ENCODE assay signal across 14 cellular contexts in genomic region chr7:84123903-84124573, GRCh38.
DNase-seq lines count a peak whose midpoint lies in the region; ATAC-seq and TF ChIP-seq lines count a peak whose summit lies in the region.
"Had no signal": no experiment of that assay in that cellular context is flagged by ENCODE, and none has a peak within 500 bp of the region (broad histone marks: within the 10 kb centered on the region; RNA-seq: fewer than 3 reads in every experiment).

No MANE protein-coding gene starts in this region.

- H3K27me3 ChIP-seq in Loucy (ENCODE audit: insufficient read depth, low read length, poor library complexity, severe bottlenecking) (no peaks in the 10 kb centered on the region), ectodermal cell (ENCODE audit: control insufficient read depth, insufficient read depth, low read length, poor library complexity, severe bottlenecking) (no peaks in the 10 kb centered on the region), muscle layer of duodenum (ENCODE audit: low read depth, low read length) (no peaks in the 10 kb centered on the region), Karpas-422 (ENCODE audit: low read length) (no peaks in the 10 kb centered on the region)
- H3K27me3 ChIP-seq: Peyer's patch had no signal

- no peak overlapping the region for H3K4me3 Mint-ChIP-seq in activated CD4-positive, alpha-beta T cell treated with anti-CD3 and anti-CD28 coated beads for 36 hours
- H3K4me3 Mint-ChIP-seq: CD14-positive monocyte had no signal

- no peaks in the 10 kb centered on the region for H3K79me2 ChIP-seq in Loucy (ENCODE audit: insufficient read depth, low read length)
- H3K79me2 ChIP-seq in Karpas-422 (ENCODE audit: low read length) = no peaks in the 10 kb centered on the region

- no peak overlapping the region for H3K27ac Mint-ChIP-seq in activated CD4-positive, alpha-beta T cell treated with anti-CD3 and anti-CD28 coated beads for 36 hours
- H3K27ac Mint-ChIP-seq: CD14-positive monocyte had no signal

- POLR2A ChIA-PET in activated CD4-positive, alpha-beta T cell treated with anti-CD3 and anti-CD28 coated beads for 36 hours (lab: Charles Lee) = no interaction called here

- H3K4me3 ChIP-seq in AG10803 (ENCODE audit: low read length) (peak overlapping the region; percentile 24), Loucy (ENCODE audit: low read length, poor library complexity, severe bottlenecking) (no peak overlapping the region), ectodermal cell (ENCODE audit: insufficient read depth, low read depth, low read length) (no peak overlapping the region), muscle layer of duodenum (ENCODE audit: low read depth in 1 of 2, low read length in 2 of 2) (peak overlapping the region; percentile 20 to 42), Karpas-422 (ENCODE audit: low read length) (no peak overlapping the region)
- H3K4me3 ChIP-seq: Peyer's patch had no signal

- no peaks in the 10 kb centered on the region for H3K36me3 ChIP-seq in Loucy (ENCODE audit: insufficient read depth, low read length)
- H3K36me3 ChIP-seq in ectodermal cell (ENCODE audit: control insufficient read depth, insufficient read depth, low read length) = peaks cover 3% of the 10 kb centered on the region
- H3K36me3 ChIP-seq in muscle layer of duodenum (ENCODE audit: control insufficient read depth in 1 of 2, insufficient read depth in 2 of 2, low read length in 2 of 2) = peaks cover 0 to 3% of the 10 kb centered on the region in 2 donors
- no peaks in the 10 kb centered on the region for H3K36me3 ChIP-seq in Karpas-422 (ENCODE audit: insufficient read depth, low read length)
- H3K36me3 ChIP-seq: Peyer's patch had no signal

- H3K4me1 Mint-ChIP-seq in activated CD4-positive, alpha-beta T cell treated with anti-CD3 and anti-CD28 coated beads for 36 hours = no peaks in the 10 kb centered on the region
- H3K4me1 Mint-ChIP-seq: CD14-positive monocyte had no signal

- 73 to 90% methylated on average over 6 of the region's 7 CpGs for WGBS in ectodermal cell, 2 experiments

- no peak for ATAC-seq in activated CD4-positive, alpha-beta T cell treated with anti-CD3 and anti-CD28 coated beads for 36 hours

- H4K20me1 ChIP-seq in Loucy (ENCODE audit: insufficient read depth, low read length, poor library complexity, severe bottlenecking) (no peaks in the 10 kb centered on the region), Karpas-422 (ENCODE audit: insufficient read depth, low read depth, low read length) (no peaks in the 10 kb centered on the region)

- H3K9ac ChIP-seq in Loucy (ENCODE audit: low read depth, low read length, poor library complexity, severe bottlenecking) = no peak overlapping the region
- no peak overlapping the region for H3K9ac ChIP-seq in Karpas-422 (ENCODE audit: low read length)

- H3F3A ChIP-seq in Loucy (ENCODE audit: low read depth) = no peaks in the 10 kb centered on the region

- DNase-seq in AG10803 (ENCODE audit: low read depth) (peak; percentile 44), cerebellar cortex (ENCODE audit: low spot score) (no peak), Karpas-422 (no peak), NCI-H2029 treated with DMSO at 0.1 percent for 48 hours (lab: John Stamatoyannopoulos, UW) (no peak)
- no peak for DNase-seq in activated CD4-positive, alpha-beta T cell treated with anti-CD3 and anti-CD28 coated beads for 36 hours
- DNase-seq: activated CD4-positive, CD25-positive, alpha-beta regulatory T cell treated with anti-CD3 and anti-CD28 coated beads, Interleukin-2, amount 50 U/mL, for 72 hours; activated gamma-delta T cell treated with Interleukin-2 at 50 U/mL for 16 hours; kidney glomerular epithelial cell; NCI-H1092 treated with DMSO at 0.1 percent for 48 hours; Peyer's patch had no signal

- H2AFZ ChIP-seq in Loucy (ENCODE audit: low read length) (peak overlapping the region; percentile 28; the same call in 1 of the 2 replicates), Karpas-422 (ENCODE audit: low read length) (no peak overlapping the region)

- no peaks in the 10 kb centered on the region for H3K9me3 Mint-ChIP-seq in activated CD4-positive, alpha-beta T cell treated with anti-CD3 and anti-CD28 coated beads for 36 hours (ENCODE audit: low read depth)

- H3K9me2 ChIP-seq in Loucy (replicated peaks; ENCODE audit: low read depth, low read length) = no peaks in the 10 kb centered on the region
- no peaks in the 10 kb centered on the region for H3K9me2 ChIP-seq in Karpas-422 (replicated peaks; ENCODE audit: insufficient read depth, low read length)

- H3K4me1 ChIP-seq in Loucy (ENCODE audit: insufficient read depth, low read length, poor library complexity, severe bottlenecking) (peaks cover 4% of the 10 kb centered on the region), ectodermal cell (ENCODE audit: control insufficient read depth, insufficient read depth, low read length) (peaks cover 7% of the 10 kb centered on the region), muscle layer of duodenum (ENCODE audit: control insufficient read depth in 1 of 2, insufficient read depth in 2 of 2, low read length in 2 of 2) (no peaks in the 10 kb centered on the region), Karpas-422 (ENCODE audit: low read length) (no peaks in the 10 kb centered on the region)
- H3K4me1 ChIP-seq: Peyer's patch had no signal

- CTCF ChIA-PET in activated CD4-positive, alpha-beta T cell treated with anti-CD3 and anti-CD28 coated beads for 36 hours (lab: Charles Lee) = no interaction called here

- no peaks in the 10 kb centered on the region for H3K27me3 Mint-ChIP-seq in activated CD4-positive, alpha-beta T cell treated with anti-CD3 and anti-CD28 coated beads for 36 hours

- intact Hi-C loops in activated CD4-positive, alpha-beta T cell treated with anti-CD3 and anti-CD28 coated beads for 36 hours (cut with DNase I, micrococcal nuclease) = no loop called here

- H3K36me3 Mint-ChIP-seq in activated CD4-positive, alpha-beta T cell treated with anti-CD3 and anti-CD28 coated beads for 36 hours (ENCODE audit: low read depth) = no peaks in the 10 kb centered on the region
- H3K36me3 Mint-ChIP-seq: CD14-positive monocyte had no signal

- H3K9me3 ChIP-seq in Loucy (ENCODE audit: insufficient read depth, low read depth, low read length) (no peaks in the 10 kb centered on the region), ectodermal cell (ENCODE audit: control insufficient read depth, low read length) (no peaks in the 10 kb centered on the region), muscle layer of duodenum (ENCODE audit: control insufficient read depth in 1 of 2, low read length in 2 of 2) (no peaks in the 10 kb centered on the region), Karpas-422 (ENCODE audit: low read length) (peaks cover 20% of the 10 kb centered on the region)
- H3K9me3 ChIP-seq: Peyer's patch had no signal

- no peak for TF ChIP-seq CTCF in AG10803 (conservative IDR thresholded peaks at IDR 0.05; ENCODE audit: low read length)
- no peak for TF ChIP-seq CTCF in Loucy (conservative IDR thresholded peaks at IDR 0.05; ENCODE audit: low read length)

- H3K4me2 ChIP-seq in Loucy (ENCODE audit: low read depth, low read length, poor library complexity, severe bottlenecking) = no peak overlapping the region
- H3K4me2 ChIP-seq in Karpas-422 (ENCODE audit: low read depth, low read length, poor library complexity, severe bottlenecking) = no peak overlapping the region

- peak overlapping the region; percentile 28 for H3K27ac ChIP-seq in ectodermal cell (ENCODE audit: insufficient read depth, low read depth, low read length, poor library complexity, severe bottlenecking)
- H3K27ac ChIP-seq in muscle layer of duodenum (ENCODE audit: low read length) = no peak overlapping the region
- no peak overlapping the region for H3K27ac ChIP-seq in Karpas-422 (ENCODE audit: low read length)
- H3K27ac ChIP-seq: Peyer's patch had no signal

Comparison
In these comparisons a context has a peak if more than half of its experiments do, and no peak if none do; other contexts are left out.
1. H3K4me3 ChIP-seq: peak in AG10803 (single experiment) and muscle layer of duodenum (2 of 2); none in Loucy (single experiment), ectodermal cell (single experiment) and Karpas-422 (single experiment).